Comparison of ENCODE assay signal across 8 cellular contexts in the genomic region with DNA sequence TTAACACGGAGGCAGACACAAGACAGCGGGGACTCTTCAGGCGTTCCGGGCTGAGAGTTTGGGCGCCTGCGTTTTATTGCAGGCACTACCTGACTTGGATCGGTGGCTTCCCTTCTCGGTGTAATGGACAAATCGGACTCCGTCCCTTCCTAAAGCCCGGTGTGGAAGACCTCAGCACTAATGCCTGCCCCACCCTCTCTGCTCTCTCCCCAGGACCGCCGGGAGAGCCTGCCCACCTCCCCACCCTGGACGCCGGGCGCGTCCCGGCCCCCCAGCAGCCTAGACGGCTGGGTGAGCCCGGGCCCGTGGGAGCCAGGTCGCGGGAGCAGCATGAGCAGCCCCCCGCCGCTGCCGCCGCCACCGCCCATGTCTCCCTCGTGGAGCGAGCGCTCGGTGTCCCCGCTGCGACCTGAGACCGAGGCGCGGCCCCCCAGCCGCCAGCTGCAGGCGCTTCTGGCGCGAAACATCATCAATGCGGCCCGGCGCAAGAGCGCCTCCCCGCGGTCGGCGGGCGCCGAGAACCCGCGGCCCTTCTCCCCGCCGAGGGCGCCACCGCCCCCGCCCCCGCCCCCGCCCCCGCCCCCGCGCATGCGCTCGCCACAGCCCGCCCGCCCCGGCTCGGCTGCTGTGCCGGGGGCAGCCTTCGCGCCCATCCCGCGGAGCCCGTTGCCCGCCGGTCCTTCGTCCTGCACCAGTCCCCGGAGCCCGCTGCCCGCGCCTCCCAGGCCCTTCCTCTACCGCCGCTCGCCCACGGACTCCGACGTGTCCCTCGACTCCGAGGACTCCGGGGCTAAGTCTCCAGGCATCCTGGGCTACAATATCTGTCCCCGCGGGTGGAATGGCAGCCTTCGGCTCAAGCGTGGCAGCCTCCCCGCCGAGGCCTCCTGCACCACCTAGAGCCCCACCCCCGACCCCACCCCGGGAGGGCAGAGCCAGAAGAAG. TPM values are rescaled to one million over a fixed set of nuclear protein-coding genes. Genes with fewer than 3 reads are reported as not detected.
DNase-seq lines count a peak whose midpoint lies in the region; ATAC-seq and TF ChIP-seq lines count a peak whose summit lies in the region.

No MANE protein-coding gene starts in this region.

- no peaks in the 10 kb centered on the region for H3K27me3 ChIP-seq in MG63
- H3K27me3 ChIP-seq in adipocyte (replicated peaks; ENCODE audit: control insufficient read depth, insufficient read depth, low read length): peaks cover 4% of the 10 kb centered on the region
- H3K27me3 ChIP-seq in gastrocnemius medialis: no peaks in the 10 kb centered on the region

- TF ChIP-seq POLR2A in gastrocnemius medialis (IDR thresholded peaks at IDR 0.05): peak; percentile 56 to 67

- H3K9ac ChIP-seq in ES-I3 (ENCODE audit: low read depth, low read length) (peak overlapping the region; percentile 83), adipocyte (ENCODE audit: low read length) (peak overlapping the region; percentile 78)

- H3K27ac ChIP-seq in gastrocnemius medialis: peak overlapping the region; percentile 99 to 100 (median 99)

- intact Hi-C loops in gastrocnemius medialis (cut with DNase I; ENCODE audit: low total_unique reads): loop anchor here (1.0 to 10.0 kb wide), 5 partner anchors 44 to 368 kb away; partner anchors contain the start of genes GPX3 and RBM22

- in situ Hi-C loops in gastrocnemius medialis (cut with MboI; ENCODE audit: low sequenced_read_pairs in 4 of 4): loop anchor here in 3 of 4 donors (10.0 kb wide), 2 partner anchors 62 to 92 kb away; no protein-coding TSS in a partner anchor

- ATAC-seq in GM21825 (IDR thresholded peaks at IDR 0.05; ENCODE audit: unreplicated experiment): peak; percentile 72
- peak; percentile 35 to 39 for ATAC-seq in gastrocnemius medialis

- H3K36me3 ChIP-seq in ES-I3 (ENCODE audit: insufficient read depth, low read length): no peaks in the 10 kb centered on the region
- H3K36me3 ChIP-seq in MG63: peaks cover 2% of the 10 kb centered on the region; the same call in 1 of the 2 replicates
- no peaks in the 10 kb centered on the region for H3K36me3 ChIP-seq in adipocyte (ENCODE audit: control insufficient read depth, insufficient read depth, low read length, severe bottlenecking)
- no peaks in the 10 kb centered on the region for H3K36me3 ChIP-seq in gastrocnemius medialis

- H3K4me1 ChIP-seq in ES-I3 (ENCODE audit: insufficient read depth, low read length) (peaks cover 17% of the 10 kb centered on the region), adipocyte (ENCODE audit: control insufficient read depth, insufficient read depth, low read length) (peaks cover 20% of the 10 kb centered on the region), gastrocnemius medialis (peaks cover 64 to 74% of the 10 kb centered on the region in 2 donors)

- H3K9me3 ChIP-seq in ES-I3 (ENCODE audit: control insufficient read depth, insufficient read depth, low read length) (no peaks in the 10 kb centered on the region), MG63 (no peaks in the 10 kb centered on the region), adipocyte (ENCODE audit: control insufficient read depth, low read length) (no peaks in the 10 kb centered on the region), gastrocnemius medialis (no peaks in the 10 kb centered on the region)

- peak overlapping the region; percentile 52 for H3K4me3 ChIP-seq in MG63
- peak overlapping the region; percentile 75 for H3K4me3 ChIP-seq in adipocyte (ENCODE audit: low read length)
- H3K4me3 ChIP-seq in gastrocnemius medialis: peak overlapping the region; percentile 55 to 79 (median 68)

- DNase-seq in MG63 (peak; percentile 78), T follicular helper cell (ENCODE audit: low read depth) (peak; percentile 75), adipocyte (ENCODE audit: low read depth) (peak; percentile 78), hippocampal formation (lab: John Stamatoyannopoulos, UW) (peak; percentile 37 to 74), gastrocnemius medialis (peak in 1 of 2 donors; percentile 78), KG1 (lab: John Stamatoyannopoulos, UW) (no peak)

- peak; percentile 48 to 92 (median 83) for TF ChIP-seq CTCF in gastrocnemius medialis (IDR thresholded peaks at IDR 0.05 in 4 of 5, conservative IDR thresholded peaks at IDR 0.05 in 1 of 5)

RNA-seq across cellular contexts. Expression of gene MYOZ3, which starts 4.6 kb away (rescaled TPM):
- total RNA-seq in MG63 (2014; rRNA removed; shearing (Covaris generic); ENCODE audit: low replicate concordance): 0.03 TPM in 1 of 2 replicates, not detected in the other
- total RNA-seq in gastrocnemius medialis: 10 to 100 TPM in 3 of 4 donors, 1 to 10 TPM in 1; 4.8 to 12.6 (median 11.3) TPM

RNA-seq across cellular contexts. Expression of gene SYNPO, which starts 16.0 kb away (rescaled TPM):
- total RNA-seq in MG63 (2014; rRNA removed; shearing (Covaris generic); ENCODE audit: low replicate concordance): 1.2 and 4.6 TPM in 2 replicates
- 100 to 1,000 TPM; 419 to 569 (median 539) TPM for total RNA-seq in gastrocnemius medialis

RNA-seq across cellular contexts. Expression of gene RBM22, which starts 44.4 kb away (rescaled TPM):
- 47.5 and 62.2 TPM in 2 replicates for total RNA-seq in MG63 (2014; rRNA removed; shearing (Covaris generic); ENCODE audit: low replicate concordance)
- 10 to 100 TPM; 22.5 to 31.0 (median 26.2) TPM for total RNA-seq in gastrocnemius medialis

Comparison
In these comparisons a context has a peak if more than half of its experiments do, and no peak if none do; other contexts are left out.
1. RNA of gene SYNPO, which starts 16.0 kb away (total RNA-seq): 419 to 569 TPM in gastrocnemius medialis; 1.2 to 4.6 TPM in MG63; every median in the first group is over 10 times any median in the second.
2. Peak in every context shown above with its lines, with median percentiles within 50 percentile points of each other: H3K4me3 ChIP-seq.